Comparison of ENCODE assay signal across 21 cellular contexts in the genomic region with DNA sequence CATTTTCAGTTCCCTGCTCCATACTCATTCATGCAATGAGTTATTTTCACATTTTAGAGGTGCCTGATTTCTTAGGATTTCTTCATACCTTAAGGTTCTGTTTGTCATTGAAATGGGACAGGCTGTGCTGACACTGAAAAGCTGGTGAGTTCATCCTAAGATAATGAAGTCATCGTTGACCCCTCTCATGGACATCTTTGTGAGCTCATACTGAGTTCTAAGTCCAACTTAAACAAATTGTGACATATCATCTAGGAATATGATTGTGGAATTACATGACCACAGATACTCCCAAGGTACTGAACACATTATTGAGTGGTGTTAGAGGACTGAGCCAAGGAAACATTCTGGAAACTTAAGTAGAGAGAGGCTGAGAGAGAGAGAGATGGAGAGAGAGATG.
"Had no signal": no experiment of that assay in that cellular context is flagged by ENCODE, and none has a peak within 500 bp of the region (broad histone marks: within the 10 kb centered on the region; RNA-seq: fewer than 3 reads in every experiment).

No MANE protein-coding gene starts in this region.

- H3K27me3 ChIP-seq: adrenal gland, cardiac muscle cell, dorsolateral prefrontal cortex, foreskin keratinocyte, ovary, sigmoid colon, thyroid gland had no signal

- H3K4me1 ChIP-seq: adrenal gland, foreskin keratinocyte, psoas muscle had no signal

- ATAC-seq: activated T-cell treated with anti-CD3 and anti-CD28 coated beads, Interleukin-2, amount 50 U/mL, for 72 hours; foreskin keratinocyte; naive thymus-derived CD4-positive, alpha-beta T cell; psoas muscle had no signal

- H3K4me3 ChIP-seq: adrenal gland, cardiac muscle cell, dorsolateral prefrontal cortex, ovary, psoas muscle, sigmoid colon, thyroid gland had no signal

- H3K27ac ChIP-seq: adrenal gland, cardiac muscle cell, dorsolateral prefrontal cortex, epithelial cell of prostate, foreskin keratinocyte, ovary, psoas muscle, thyroid gland, WERI-Rb-1 had no signal

- DNase-seq: activated CD4-positive, alpha-beta T cell treated with anti-CD3 and anti-CD28 coated beads, Interleukin-2, amount 50 U/mL, for 4 hours; activated effector memory CD4-positive, alpha-beta T cell treated with anti-CD3 and anti-CD28 coated beads, Interleukin-2, amount 50 U/mL, for 16 hours; activated T-cell treated with anti-CD3 and anti-CD28 coated beads, Interleukin-2, amount 50 U/mL, for 72 hours; adrenal gland; dorsolateral prefrontal cortex; endodermal cell; foreskin keratinocyte; kidney glomerular epithelial cell; mesenchymal stem cell; naive thymus-derived CD4-positive, alpha-beta T cell; ovary; psoas muscle; sigmoid colon; stimulated activated CD4-positive, alpha-beta T cell treated with anti-CD3 and anti-CD28 coated beads, Interleukin-12 subunit alpha, Interleukin-12 subunit beta, amount 100 ng/mL, for 4 hours; stimulated activated CD4-positive, alpha-beta T cell treated with anti-CD3 and anti-CD28 coated beads, Interleukin-1b, Interleukin-23, amount 100 ng/mL, for 48 hours; stimulated activated CD8-positive, alpha-beta memory T cell treated with anti-CD3 and anti-CD28 coated beads, Interleukin-4, amount 100 ng/mL, for 48 hours; stimulated activated naive CD4-positive, alpha-beta T cell; thyroid gland; WERI-Rb-1 had no signal

- H3K9me3 ChIP-seq: adrenal gland, ovary, psoas muscle, sigmoid colon, thyroid gland had no signal

- H3K36me3 ChIP-seq: adrenal gland, cardiac muscle cell, ovary, sigmoid colon, thyroid gland, WERI-Rb-1 had no signal
